Comparison of ENCODE assay signal across 8 cellular contexts in the genomic region with DNA sequence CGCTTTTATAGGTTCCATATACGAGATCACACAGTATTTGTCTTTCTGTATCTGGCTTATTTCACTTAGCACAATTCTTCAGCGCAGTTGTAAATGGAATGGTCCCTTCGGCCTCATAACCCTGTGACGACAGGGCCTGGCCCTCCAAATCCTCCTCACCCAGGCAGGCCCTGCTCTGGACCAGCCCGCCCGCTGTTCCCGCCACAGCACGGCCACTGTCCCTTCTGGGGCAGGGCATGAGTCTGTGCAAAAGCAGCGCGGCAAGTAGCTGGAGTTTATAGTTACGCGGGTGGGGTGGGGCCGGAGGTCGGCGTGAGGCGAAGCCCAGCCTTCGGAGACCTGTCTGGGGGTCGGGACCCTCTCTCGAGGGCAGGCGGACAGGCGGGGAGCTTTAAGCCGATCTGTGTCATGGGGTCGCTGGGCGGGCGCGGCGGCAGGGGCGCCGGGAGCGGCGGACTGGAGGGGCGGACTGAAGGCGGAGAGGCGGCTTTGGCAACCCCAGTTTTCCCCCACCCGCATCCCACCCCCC. TPM values are rescaled to one million over a fixed set of nuclear protein-coding genes. Genes with fewer than 3 reads are reported as not detected.
A peak's percentile ranks its signal among the peaks of the same experiment; 100 is the strongest.
DNase-seq lines count a peak whose midpoint lies in the region; ATAC-seq and FAIRE-seq lines count a peak whose summit lies in the region.

No MANE protein-coding gene starts in this region.

- H3K4ac ChIP-seq in neuronal stem cell (ENCODE audit: low read length) = peak overlapping the region; percentile 96

- H4K8ac ChIP-seq in neuronal stem cell (ENCODE audit: low read depth, low read length) = no peak overlapping the region

- no peaks in the 10 kb centered on the region for H3K27me3 ChIP-seq in neuronal stem cell (ENCODE audit: control insufficient read depth in 3 of 3, insufficient read depth in 3 of 3, low read depth in 1 of 3, low read length in 3 of 3)

- peaks cover 5 to 11% of the 10 kb centered on the region in 2 donors for H3K4me1 ChIP-seq in neuronal stem cell (ENCODE audit: control insufficient read depth in 2 of 2, insufficient read depth in 1 of 2, low read depth in 1 of 2, low read length in 2 of 2)

- H2BK12ac ChIP-seq in neuronal stem cell (ENCODE audit: low read length) = no peak overlapping the region

- no peak overlapping the region for H3K27ac ChIP-seq in neuronal stem cell (replicated peaks; ENCODE audit: low read length)

- FAIRE-seq in frontal cortex (lab: Jason Lieb, UNC) = no peak

- H3K14ac ChIP-seq in neuronal stem cell (ENCODE audit: low read length) = no peak overlapping the region

- H3K23ac ChIP-seq in neuronal stem cell (ENCODE audit: low read depth, low read length, poor library complexity) = peak overlapping the region; percentile 71

- DNase-seq in C1 segment of cervical spinal cord (lab: John Stamatoyannopoulos, UW) (peak in 9 of 14 donors; percentile 5 to 65 (median 37)), SK-N-DZ (ENCODE audit: low spot score) (peak; percentile 59), frontal cortex (ENCODE audit: low spot score in 2 of 2) (peak; percentile 37 to 48), neuronal stem cell (ENCODE audit: low spot score) (peak; percentile 26)
- no peak for DNase-seq in activated CD4-positive, alpha-beta T cell treated with anti-CD3 and anti-CD28 coated beads for 48 hours
- no peak for DNase-seq in activated CD8-positive, alpha-beta memory T cell treated with anti-CD3 and anti-CD28 coated beads, Interleukin-2, amount 50 U/mL, for 4 hours

- H2AK5ac ChIP-seq in neuronal stem cell (ENCODE audit: low read depth, low read length) = peak overlapping the region; percentile 69

- H2BK120ac ChIP-seq in neuronal stem cell (ENCODE audit: low read depth, low read length) = no peak overlapping the region

- peaks cover 4 to 34% of the 10 kb centered on the region in 2 donors for H3K36me3 ChIP-seq in neuronal stem cell (replicated peaks in 1 of 2; ENCODE audit: control insufficient read depth in 2 of 2, insufficient read depth in 2 of 2, low read length in 2 of 2)

- peak overlapping the region; percentile 94 for H3K18ac ChIP-seq in neuronal stem cell (ENCODE audit: low read length)

- no peak for ATAC-seq in GM21529 (IDR thresholded peaks at IDR 0.05; ENCODE audit: unreplicated experiment)
- no peak for ATAC-seq in GM18858 (IDR thresholded peaks at IDR 0.05; ENCODE audit: unreplicated experiment)

- peak overlapping the region; percentile 83 for H3K9ac ChIP-seq in neuronal stem cell (ENCODE audit: low read depth, low read length, poor library complexity)

- H3K79me1 ChIP-seq in neuronal stem cell (ENCODE audit: low read depth, low read length) = no peaks in the 10 kb centered on the region

- H3K4me2 ChIP-seq in neuronal stem cell (ENCODE audit: insufficient read depth, low read length, poor library complexity, severe bottlenecking) = peak overlapping the region; percentile 82

- peak overlapping the region; percentile 57 for H2BK5ac ChIP-seq in neuronal stem cell (ENCODE audit: low read length)

- WGBS in neuronal stem cell (ENCODE audit: extremely low coverage in 2 of 2, insufficient read length in 2 of 2, insufficient replicate concordance in 1 of 2), 2 donors = no CpG with 5 or more reads among the region's 36 CpGs

- H3K4me3 ChIP-seq in neuronal stem cell (ENCODE audit: low read length in 2 of 2) = peak overlapping the region; percentile 58 to 73

- no peaks in the 10 kb centered on the region for H3K9me3 ChIP-seq in neuronal stem cell (replicated peaks in 1 of 2; ENCODE audit: control insufficient read depth in 2 of 2, insufficient read depth in 1 of 2, low read depth in 1 of 2, low read length in 2 of 2)

- H4K91ac ChIP-seq in neuronal stem cell (ENCODE audit: low read depth, low read length, poor library complexity) = peak overlapping the region; percentile 62

- peak overlapping the region; percentile 79 for H2BK15ac ChIP-seq in neuronal stem cell (ENCODE audit: low read length)

- peak overlapping the region; percentile 100 for H2AFZ ChIP-seq in neuronal stem cell (ENCODE audit: low read length)

RNA-seq across cellular contexts. Expression of a gene that starts 0.5 kb away (rescaled TPM):
- polyA plus RNA-seq in SK-N-DZ (2014; cell fraction: cytosol; rRNA removed) = 8.6 and 9.7 TPM in 2 replicates
- 8.1 and 8.5 TPM in 2 replicates for polyA plus RNA-seq in SK-N-DZ (2014; cell fraction: nucleus; rRNA removed)
- total RNA-seq in frontal cortex = 13.5 TPM
- polyA plus RNA-seq in neuronal stem cell (2013, experiment 1 of 2) = 6.9 TPM
- polyA plus RNA-seq in neuronal stem cell (2013, experiment 2 of 2) = 6.9 TPM

RNA-seq across cellular contexts. Expression of a gene that starts 18.4 kb away (rescaled TPM):
- 55.2 and 81.1 TPM in 2 replicates for polyA plus RNA-seq in SK-N-DZ (2014; cell fraction: cytosol; rRNA removed)
- 18.2 and 23.1 TPM in 2 replicates for polyA plus RNA-seq in SK-N-DZ (2014; cell fraction: nucleus; rRNA removed)
- total RNA-seq in frontal cortex = 40.8 TPM
- 30.6 TPM for polyA plus RNA-seq in neuronal stem cell (2013, experiment 1 of 2)
- polyA plus RNA-seq in neuronal stem cell (2013, experiment 2 of 2) = 30.8 TPM

Comparison
In these comparisons a context has a peak if more than half of its experiments do, and no peak if none do; other contexts are left out.
1. DNase-seq: peak in C1 segment of cervical spinal cord (9 of 14), SK-N-DZ (single experiment), frontal cortex (2 of 2) and neuronal stem cell (single experiment); none in activated CD4-positive, alpha-beta T cell treated with anti-CD3 and anti-CD28 coated beads for 48 hours (single experiment) and activated CD8-positive, alpha-beta memory T cell treated with anti-CD3 and anti-CD28 coated beads, Interleukin-2, amount 50 U/mL, for 4 hours (single experiment).